1 cellular context compared by ENCODE assay signal in the genomic region with DNA sequence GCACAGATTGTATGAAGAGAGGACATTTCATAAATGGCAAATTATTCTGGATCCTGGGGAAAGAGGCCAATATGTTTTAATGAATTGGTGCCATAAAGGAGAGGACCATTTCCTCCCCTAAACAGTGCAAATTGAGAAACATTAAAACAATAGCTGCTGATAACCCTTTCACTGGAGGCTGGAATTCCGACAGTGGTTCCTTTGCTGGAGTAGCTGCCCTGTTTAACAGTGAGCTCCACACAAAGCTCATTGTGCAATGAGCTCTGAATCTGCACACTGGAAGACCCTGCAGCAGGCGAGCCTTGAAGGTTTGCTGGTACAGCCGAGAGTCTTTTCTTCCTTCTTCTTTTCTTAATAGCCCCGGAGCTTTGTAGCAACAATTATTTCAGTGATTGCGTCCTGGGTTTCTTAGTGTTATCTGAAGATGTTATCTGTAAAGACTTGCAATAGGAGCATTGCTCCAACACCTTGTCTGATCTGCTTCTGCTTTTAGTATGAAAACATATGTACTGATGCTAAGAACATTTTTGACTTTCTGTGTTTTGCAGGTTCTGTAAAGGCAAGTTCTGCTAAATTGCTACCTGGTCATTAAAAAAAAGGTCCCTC.
TF ChIP-seq lines count a peak whose summit lies in the region.

No MANE protein-coding gene starts in this region.

TF ChIP-seq in GM23338, 12 proteins besides CTCF, POLR2A, EP300 and RAD21 (continued from another document):
- TF ChIP-seq, protein P1, sequence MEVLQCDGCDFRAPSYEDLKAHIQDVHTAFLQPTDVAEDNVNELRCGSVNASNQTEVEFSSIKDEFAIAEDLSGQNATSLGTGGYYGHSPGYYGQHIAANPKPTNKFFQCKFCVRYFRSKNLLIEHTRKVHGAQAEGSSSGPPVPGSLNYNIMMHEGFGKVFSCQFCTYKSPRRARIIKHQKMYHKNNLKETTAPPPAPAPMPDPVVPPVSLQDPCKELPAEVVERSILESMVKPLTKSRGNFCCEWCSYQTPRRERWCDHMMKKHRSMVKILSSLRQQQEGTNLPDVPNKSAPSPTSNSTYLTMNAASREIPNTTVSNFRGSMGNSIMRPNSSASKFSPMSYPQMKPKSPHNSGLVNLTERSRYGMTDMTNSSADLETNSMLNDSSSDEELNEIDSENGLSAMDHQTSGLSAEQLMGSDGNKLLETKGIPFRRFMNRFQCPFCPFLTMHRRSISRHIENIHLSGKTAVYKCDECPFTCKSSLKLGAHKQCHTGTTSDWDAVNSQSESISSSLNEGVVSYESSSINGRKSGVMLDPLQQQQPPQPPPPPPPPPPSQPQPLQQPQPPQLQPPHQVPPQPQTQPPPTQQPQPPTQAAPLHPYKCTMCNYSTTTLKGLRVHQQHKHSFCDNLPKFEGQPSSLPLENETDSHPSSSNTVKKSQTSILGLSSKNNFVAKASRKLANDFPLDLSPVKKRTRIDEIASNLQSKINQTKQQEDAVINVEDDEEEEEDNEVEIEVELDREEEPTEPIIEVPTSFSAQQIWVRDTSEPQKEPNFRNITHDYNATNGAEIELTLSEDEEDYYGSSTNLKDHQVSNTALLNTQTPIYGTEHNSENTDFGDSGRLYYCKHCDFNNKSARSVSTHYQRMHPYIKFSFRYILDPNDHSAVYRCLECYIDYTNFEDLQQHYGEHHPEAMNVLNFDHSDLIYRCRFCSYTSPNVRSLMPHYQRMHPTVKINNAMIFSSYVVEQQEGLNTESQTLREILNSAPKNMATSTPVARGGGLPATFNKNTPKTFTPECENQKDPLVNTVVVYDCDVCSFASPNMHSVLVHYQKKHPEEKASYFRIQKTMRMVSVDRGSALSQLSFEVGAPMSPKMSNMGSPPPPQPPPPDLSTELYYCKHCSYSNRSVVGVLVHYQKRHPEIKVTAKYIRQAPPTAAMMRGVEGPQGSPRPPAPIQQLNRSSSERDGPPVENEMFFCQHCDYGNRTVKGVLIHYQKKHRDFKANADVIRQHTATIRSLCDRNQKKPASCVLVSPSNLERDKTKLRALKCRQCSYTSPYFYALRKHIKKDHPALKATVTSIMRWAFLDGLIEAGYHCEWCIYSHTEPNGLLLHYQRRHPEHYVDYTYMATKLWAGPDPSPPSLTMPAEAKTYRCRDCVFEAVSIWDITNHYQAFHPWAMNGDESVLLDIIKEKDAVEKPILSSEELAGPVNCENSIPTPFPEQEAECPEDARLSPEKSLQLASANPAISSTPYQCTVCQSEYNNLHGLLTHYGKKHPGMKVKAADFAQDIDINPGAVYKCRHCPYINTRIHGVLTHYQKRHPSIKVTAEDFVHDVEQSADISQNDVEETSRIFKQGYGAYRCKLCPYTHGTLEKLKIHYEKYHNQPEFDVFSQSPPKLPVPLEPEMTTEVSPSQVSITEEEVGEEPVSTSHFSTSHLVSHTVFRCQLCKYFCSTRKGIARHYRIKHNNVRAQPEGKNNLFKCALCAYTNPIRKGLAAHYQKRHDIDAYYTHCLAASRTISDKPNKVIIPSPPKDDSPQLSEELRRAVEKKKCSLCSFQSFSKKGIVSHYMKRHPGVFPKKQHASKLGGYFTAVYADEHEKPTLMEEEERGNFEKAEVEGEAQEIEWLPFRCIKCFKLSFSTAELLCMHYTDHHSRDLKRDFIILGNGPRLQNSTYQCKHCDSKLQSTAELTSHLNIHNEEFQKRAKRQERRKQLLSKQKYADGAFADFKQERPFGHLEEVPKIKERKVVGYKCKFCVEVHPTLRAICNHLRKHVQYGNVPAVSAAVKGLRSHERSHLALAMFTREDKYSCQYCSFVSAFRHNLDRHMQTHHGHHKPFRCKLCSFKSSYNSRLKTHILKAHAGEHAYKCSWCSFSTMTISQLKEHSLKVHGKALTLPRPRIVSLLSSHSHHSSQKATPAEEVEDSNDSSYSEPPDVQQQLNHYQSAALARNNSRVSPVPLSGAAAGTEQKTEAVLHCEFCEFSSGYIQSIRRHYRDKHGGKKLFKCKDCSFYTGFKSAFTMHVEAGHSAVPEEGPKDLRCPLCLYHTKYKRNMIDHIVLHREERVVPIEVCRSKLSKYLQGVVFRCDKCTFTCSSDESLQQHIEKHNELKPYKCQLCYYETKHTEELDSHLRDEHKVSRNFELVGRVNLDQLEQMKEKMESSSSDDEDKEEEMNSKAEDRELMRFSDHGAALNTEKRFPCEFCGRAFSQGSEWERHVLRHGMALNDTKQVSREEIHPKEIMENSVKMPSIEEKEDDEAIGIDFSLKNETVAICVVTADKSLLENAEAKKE (CRISPR knock-in tag; IDR thresholded peaks at IDR 0.05), result no peak
TF ChIP-seq in GM23338: peak in this region for 0.
